ENCODE assay signal across 10 cellular contexts in the genomic region with DNA sequence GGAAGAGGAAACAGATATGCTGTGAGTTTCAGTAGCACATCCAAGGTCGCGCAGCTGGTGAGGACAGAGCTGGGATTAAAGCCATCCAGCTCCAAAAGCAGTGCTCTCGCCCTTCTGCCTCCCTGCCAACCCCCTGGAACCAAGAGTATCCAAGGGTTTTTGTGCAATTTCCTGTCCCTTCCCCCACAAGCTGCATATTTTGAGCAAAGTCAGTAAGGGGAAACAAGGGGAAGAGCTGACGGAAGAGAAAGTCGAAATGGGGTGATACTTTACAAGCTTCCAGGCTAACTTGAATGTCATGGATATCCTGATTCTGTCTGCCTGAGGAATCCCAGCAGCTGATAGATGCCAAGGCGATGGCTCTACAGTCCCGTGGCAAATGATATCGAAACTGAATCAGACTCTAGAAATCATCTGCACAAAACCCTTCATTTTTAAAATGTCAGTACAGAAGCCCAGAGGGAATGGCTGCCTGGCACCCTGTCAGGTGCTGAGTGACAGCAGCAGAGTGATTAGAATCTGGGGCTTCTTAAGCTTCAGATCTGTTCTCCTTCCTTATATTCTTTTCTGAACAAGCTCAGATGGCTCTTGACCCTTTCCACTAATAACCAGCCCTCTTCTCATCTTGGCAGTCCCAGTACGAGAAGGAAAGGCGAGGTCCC. TPM values are rescaled to one million over a fixed set of nuclear protein-coding genes. Genes with fewer than 3 reads are reported as not detected.
DNase-seq lines count a peak whose midpoint lies in the region; ATAC-seq, FAIRE-seq and TF ChIP-seq lines count a peak whose summit lies in the region.
"Had no signal": no experiment of that assay in that cellular context is flagged by ENCODE, and none has a peak within 500 bp of the region (broad histone marks: within the 10 kb centered on the region; RNA-seq: fewer than 3 reads in every experiment).

No MANE protein-coding gene starts in this region.

- H3K4me2 ChIP-seq in H1 (ENCODE audit: insufficient read depth in 1 of 2, low read depth in 2 of 2, low read length in 2 of 2) = no peak overlapping the region; a peak in 1 of 4 replicates

- no peak overlapping the region for H3K23ac ChIP-seq in H1 (ENCODE audit: insufficient read length)

- TF ChIP-seq POLR2A in H1 (IDR thresholded peaks at IDR 0.05; ENCODE audit: control extremely low read depth in 1 of 2, low read depth in 2 of 2, low read length in 2 of 2) = no peak

- no peaks in the 10 kb centered on the region for H4K20me1 ChIP-seq in H1 (replicated peaks in 1 of 2; ENCODE audit: control insufficient read depth in 1 of 2, insufficient read depth in 2 of 2, low read length in 2 of 2)

- no peak overlapping the region for H3K4ac ChIP-seq in H1 (replicated peaks; ENCODE audit: insufficient read length, low read depth, low read length)

- DNase-seq in LHCN-M2 (ENCODE audit: low read depth) = peak; percentile 65
- DNase-seq in H1 (ENCODE audit: low read depth in 1 of 2, low spot score in 2 of 2) = no peak
- DNase-seq in lower lobe of right lung = no peak
- DNase-seq in superior temporal gyrus (ENCODE audit: extremely low spot score) = peak; percentile 57
- no peak for DNase-seq in activated CD4-positive, alpha-beta T cell treated with anti-CD3 and anti-CD28 coated beads, Interleukin-2, amount 50 U/mL, for 4 hours
- DNase-seq in NCI-H2081 (lab: John Stamatoyannopoulos, UW) = no peak
- no peak for DNase-seq in NCI-H146 treated with DMSO at 0.1 percent for 48 hours (lab: John Stamatoyannopoulos, UW; ENCODE audit: unreplicated experiment)
- DNase-seq in naive thymus-derived CD8-positive, alpha-beta T cell = no peak
- DNase-seq: NCI-H1092 had no signal

- no peak overlapping the region for H3K9ac ChIP-seq in H1 (replicated peaks in 1 of 4; ENCODE audit: extremely low read depth in 1 of 4, low read depth in 3 of 4, low read length in 3 of 4)

- peak; percentile 50 to 67 for ATAC-seq in lower lobe of right lung
- no peak for ATAC-seq in naive thymus-derived CD8-positive, alpha-beta T cell

- intact Hi-C loops in lower lobe of right lung (cut with DNase I) = no loop called here

- no peak overlapping the region for H4K5ac ChIP-seq in H1 (ENCODE audit: insufficient read length, low read depth, low read length)

- H3K4me1 Mint-ChIP-seq in naive thymus-derived CD8-positive, alpha-beta T cell = no peaks in the 10 kb centered on the region

- POLR2A ChIA-PET in H1 (lab: Charles Lee; ENCODE audit: partially characterized antibody) = no interaction called here
- POLR2A ChIA-PET in naive thymus-derived CD8-positive, alpha-beta T cell (lab: Charles Lee) = no interaction called here

- peak; percentile 58 for FAIRE-seq in H1 (lab: Jason Lieb, UNC)
- FAIRE-seq: colon had no signal

- H3K18ac ChIP-seq in H1 (ENCODE audit: extremely low read depth, low read length) = no peak overlapping the region

- WGBS in H1 (ENCODE audit: extremely low coverage in 1 of 2, insufficient coverage in 1 of 2, insufficient read length in 1 of 2, insufficient replicate concordance in 2 of 2, low coverage in 1 of 2, low lambda C conversion rate in 2 of 2, missing lambda C conversion rate in 1 of 2), 2 experiments = 78% methylated on average over 10 of the region's 10 CpGs; no CpG with 5 or more reads in 1 of the 2 experiments

- peak overlapping the region; percentile 89 for H2AFZ ChIP-seq in H1 (ENCODE audit: low read length)

- no peaks in the 10 kb centered on the region for H3K9me3 ChIP-seq in H1 (ENCODE audit: insufficient read depth in 2 of 2, low read depth in 1 of 2, low read length in 1 of 2)
- H3K9me3 ChIP-seq in lower lobe of right lung = no peaks in the 10 kb centered on the region

- H4K91ac ChIP-seq in H1 (replicated peaks; ENCODE audit: insufficient read length, low read length) = no peak overlapping the region

- no peaks in the 10 kb centered on the region for H3K79me1 ChIP-seq in H1 (ENCODE audit: low read depth, low read length)

- no peak overlapping the region for H2BK5ac ChIP-seq in H1 (ENCODE audit: low read depth, low read length)

- peaks cover 0 to 9% (median 0%) of the 10 kb centered on the region in 3 donors for H3K36me3 Mint-ChIP-seq in naive thymus-derived CD8-positive, alpha-beta T cell

- no peak overlapping the region for H3K4me3 Mint-ChIP-seq in naive thymus-derived CD8-positive, alpha-beta T cell

- no peak overlapping the region for H2BK15ac ChIP-seq in H1 (ENCODE audit: low read length)

- no peaks in the 10 kb centered on the region for H3K79me2 ChIP-seq in H1 (ENCODE audit: control insufficient read depth in 1 of 2, insufficient read depth in 2 of 2, low read length in 2 of 2)

- H3K9me3 Mint-ChIP-seq in naive thymus-derived CD8-positive, alpha-beta T cell = peaks cover 0 to 7% (median 0%) of the 10 kb centered on the region in 9 donors

- no peak overlapping the region for H3K14ac ChIP-seq in H1 (ENCODE audit: insufficient read length)

- H3K4me3 ChIP-seq in H1 (ENCODE audit: extremely low read depth in 1 of 4, insufficient read depth in 2 of 4, low read depth in 3 of 4, low read length in 4 of 4) (no peak overlapping the region), lower lobe of right lung (peak overlapping the region; percentile 24)

- peaks cover 2 to 4% (median 3%) of the 10 kb centered on the region in 4 experiments; a peak in 6 of 7 replicates for H3K4me1 ChIP-seq in H1 (replicated peaks in 1 of 4; ENCODE audit: control insufficient read depth in 3 of 4, insufficient read depth in 4 of 4, low read length in 3 of 4)
- H3K4me1 ChIP-seq in lower lobe of right lung = peaks cover 17% of the 10 kb centered on the region

- no peak overlapping the region for H3K27ac ChIP-seq in H1 (ENCODE audit: low read depth, low read length)
- H3K27ac ChIP-seq in lower lobe of right lung = peak overlapping the region; percentile 76

- CTCF ChIA-PET in H1 (lab: Charles Lee; ENCODE audit: partially characterized antibody) = interaction anchor here (1.0 to 2.1 kb wide), 2 partner anchors 62 to 121 kb away, joined by 3 to 6 read pairs; no protein-coding TSS in a partner anchor

- TF ChIP-seq RAD21 in H1 (IDR thresholded peaks at IDR 0.05 in 1 of 2, conservative IDR thresholded peaks at IDR 0.05 in 1 of 2; ENCODE audit: low read depth in 2 of 2, low read length in 2 of 2) = no peak

- H3K23me2 ChIP-seq in H1 (ENCODE audit: low read depth, low read length) = no peaks in the 10 kb centered on the region

- H2BK120ac ChIP-seq in H1 (replicated peaks; ENCODE audit: low read depth, low read length) = no peak overlapping the region

- TF ChIP-seq EP300 in H1 (IDR thresholded peaks at IDR 0.05; ENCODE audit: borderline replicate concordance in 1 of 2, low read depth in 2 of 2, low read length in 2 of 2) = no peak

- TF ChIP-seq CTCF in H1 (IDR thresholded peaks at IDR 0.05; ENCODE audit: control extremely low read depth in 1 of 3, insufficient read depth in 1 of 3, low read depth in 1 of 3, low read length in 3 of 3) (no peak), lower lobe of right lung (IDR thresholded peaks at IDR 0.05) (no peak)

- H3K36me3 ChIP-seq in H1 (ENCODE audit: control insufficient read depth in 2 of 4, insufficient read depth in 4 of 4, low read length in 3 of 4) (no peaks in the 10 kb centered on the region), lower lobe of right lung (no peaks in the 10 kb centered on the region)

- peaks cover 7 to 23% (median 19%) of the 10 kb centered on the region in 5 donors for H3K27me3 Mint-ChIP-seq in naive thymus-derived CD8-positive, alpha-beta T cell

- no peak overlapping the region for H2AK5ac ChIP-seq in H1 (ENCODE audit: low read depth, low read length)

- H3K27ac Mint-ChIP-seq in naive thymus-derived CD8-positive, alpha-beta T cell = no peak overlapping the region

- no peak overlapping the region for H3K56ac ChIP-seq in H1 (replicated peaks; ENCODE audit: insufficient read length, low read depth, low read length)

- 0 out of 2 replicates have a peak overlapping the region, but pooled peaks have one; percentile 48 for H2BK20ac ChIP-seq in H1 (ENCODE audit: low read length)

- H4K8ac ChIP-seq in H1 (ENCODE audit: extremely low read depth, insufficient read depth, low read length) = no peak overlapping the region

- no peak overlapping the region for H2BK12ac ChIP-seq in H1 (ENCODE audit: low read depth, low read length)

- H3K27me3 ChIP-seq in H1 (replicated peaks in 1 of 4; ENCODE audit: control insufficient read depth in 3 of 4, extremely low read depth in 1 of 4, insufficient read depth in 3 of 4, low read length in 3 of 4) (no peaks in the 10 kb centered on the region), lower lobe of right lung (ENCODE audit: low read depth) (no peaks in the 10 kb centered on the region)

TF ChIP-seq in H1, 55 proteins besides CTCF, POLR2A, EP300 and RAD21:
- no peak for TF ChIP-seq TBP (IDR thresholded peaks at IDR 0.05; ENCODE audit: low read depth, low read length)
- TF ChIP-seq CHD2 (IDR thresholded peaks at IDR 0.05; ENCODE audit: low read length) = no peak

RNA-seq across cellular contexts. Expression of a gene that starts 42.9 kb away (rescaled TPM):
- 0.06 TPM in 1 of 2 replicates, not detected in the other for total RNA-seq in LHCN-M2 (2014; rRNA removed)
- polyA plus RNA-seq in LHCN-M2 (2012) = 0.39 TPM
- 1.6 and 2.2 TPM in 2 replicates for total RNA-seq in H1 (2021; fragmentation: NEBNext Ultra II Directional; extraction: Animal tissue kit (Norgen Biotek cat#: 25700))
- polyA plus RNA-seq in H1 (2011; rRNA removed) = 2.9 and 3.1 TPM in 2 replicates
- 2.9 TPM for polyA plus RNA-seq in H1 (2011; cell fraction: cytosol; rRNA removed)
- polyA plus RNA-seq in H1 (2011; cell fraction: nucleus; rRNA removed) = 7.0 TPM
- polyA plus RNA-seq in H1 (2012, experiment 1 of 2) = 1.7 to 3.5 TPM (median 2.6 TPM) in 4 replicates
- polyA plus RNA-seq in H1 (2012, experiment 2 of 2) = 0.72 TPM
- polyA plus RNA-seq in H1 (2013, experiment 1 of 2) = 2.0 TPM
- 1.6 TPM for polyA plus RNA-seq in H1 (2013, experiment 2 of 2)
- polyA minus RNA-seq in H1 (2011; rRNA and poly(A)+ RNA removed) = 1.7 and 9.5 TPM in 2 replicates
- not detected for polyA minus RNA-seq in H1 (2011; cell fraction: cytosol; rRNA and poly(A)+ RNA removed)
- polyA minus RNA-seq in H1 (2011; cell fraction: nucleus; rRNA and poly(A)+ RNA removed) = 1.2 TPM
- total RNA-seq in lower lobe of right lung = 2.2 TPM
- not detected for total RNA-seq in naive thymus-derived CD8-positive, alpha-beta T cell
- polyA plus RNA-seq in naive thymus-derived CD8-positive, alpha-beta T cell = not detected

Comparison
In these comparisons a context has a peak if more than half of its experiments do, and no peak if none do; other contexts are left out.
1. DNase-seq: peak in LHCN-M2 (single experiment) and superior temporal gyrus (single experiment); none in H1 (0 of 2), lower lobe of right lung (single experiment), activated CD4-positive, alpha-beta T cell treated with anti-CD3 and anti-CD28 coated beads, Interleukin-2, amount 50 U/mL, for 4 hours (0 of 2), NCI-H2081 (0 of 2), NCI-H146 treated with DMSO at 0.1 percent for 48 hours (single experiment) and naive thymus-derived CD8-positive, alpha-beta T cell (0 of 10).
2. ATAC-seq: peak in lower lobe of right lung (2 of 2); none in naive thymus-derived CD8-positive, alpha-beta T cell (0 of 2).